ENCODE assay signal across 8 cellular contexts in genomic region chr4:14877246-14878220, GRCh38.
DNase-seq lines count a peak whose midpoint lies in the region; ATAC-seq, FAIRE-seq and TF ChIP-seq lines count a peak whose summit lies in the region.

No MANE protein-coding gene starts in this region.

- CTCF ChIA-PET in HEK293T (lab: Yijun Ruan, JAX) = no interaction called here

- DNase-seq in UCSD-AML1 (lab: John Stamatoyannopoulos, UW; ENCODE audit: unreplicated experiment) (peak; percentile 59), myocyte (ENCODE audit: low read depth) (peak; percentile 89), HEK293T (ENCODE audit: extremely low spot score) (no peak), urothelium cell line (ENCODE audit: low spot score) (no peak)
- DNase-seq in stimulated activated CD4-positive, alpha-beta T cell treated with anti-CD3 and anti-CD28 coated beads, Interleukin-2, amount 100 ng/mL, for 48 hours = no peak

- FAIRE-seq in urothelium cell line (lab: Jason Lieb, UNC) = no peak

- POLR2A ChIA-PET in HEK293T (lab: Yijun Ruan, JAX) = no interaction called here

- ATAC-seq in GM18868 (IDR thresholded peaks at IDR 0.05; ENCODE audit: unreplicated experiment) (peak; percentile 37), HG03139 (IDR thresholded peaks at IDR 0.05; ENCODE audit: unreplicated experiment) (peak; percentile 72), GM18867 (IDR thresholded peaks at IDR 0.05; ENCODE audit: unreplicated experiment) (no peak)

TF ChIP-seq in HEK293T, 16 proteins besides CTCF, POLR2A, EP300 and RAD21:
- TF ChIP-seq CTBP1 (IDR thresholded peaks at IDR 0.05; ENCODE audit: borderline replicate concordance) (no peak), BHLHE40 (IDR thresholded peaks at IDR 0.05; ENCODE audit: borderline replicate concordance) (no peak), NFRKB (IDR thresholded peaks at IDR 0.05) (no peak), ARNT (IDR thresholded peaks at IDR 0.05) (no peak), PKNOX1 (IDR thresholded peaks at IDR 0.05) (no peak)

Comparison
In these comparisons a context has a peak if more than half of its experiments do, and no peak if none do; other contexts are left out.
1. DNase-seq: peak in UCSD-AML1 (single experiment) and myocyte (single experiment); none in stimulated activated CD4-positive, alpha-beta T cell treated with anti-CD3 and anti-CD28 coated beads, Interleukin-2, amount 100 ng/mL, for 48 hours (0 of 2), HEK293T (single experiment) and urothelium cell line (single experiment).